8 cellular contexts compared by ENCODE assay signal in genomic region chr1:93844262-93845045, GRCh38. TPM values are rescaled to one million over a fixed set of nuclear protein-coding genes. Genes with fewer than 3 reads are reported as not detected.
A peak's percentile ranks its signal among the peaks of the same experiment; 100 is the strongest.
DNase-seq lines count a peak whose midpoint lies in the region; ATAC-seq and TF ChIP-seq lines count a peak whose summit lies in the region.

No MANE protein-coding gene starts in this region.

- no peak overlapping the region for H3K27ac ChIP-seq in neuronal stem cell (replicated peaks; ENCODE audit: low read length)

- no peak overlapping the region for H3K18ac ChIP-seq in neuronal stem cell (ENCODE audit: low read length)

- DNase-seq in DMS 273 (lab: John Stamatoyannopoulos, UW; ENCODE audit: unreplicated experiment) (peak; percentile 85), HEK293T (ENCODE audit: extremely low spot score) (peak; percentile 69), NCI-H524 (lab: John Stamatoyannopoulos, UW) (peak; percentile 27 to 78), erythroblast (lab: John Stamatoyannopoulos, UW) (peak; percentile 86 to 87), neuronal stem cell (ENCODE audit: low spot score) (peak; percentile 54)
- DNase-seq in activated CD4-positive, alpha-beta T cell treated with anti-CD3 and anti-CD28 coated beads, Interleukin-2, amount 10 ng/mL, durations not matched to agents 24 days and 14 days, result peak; percentile 84

- no peak overlapping the region for H2BK120ac ChIP-seq in neuronal stem cell (ENCODE audit: low read depth, low read length)

- H4K8ac ChIP-seq in neuronal stem cell (ENCODE audit: low read depth, low read length), result no peak overlapping the region

- H3K36me3 Mint-ChIP-seq in activated CD4-positive, alpha-beta T cell treated with anti-CD3 and anti-CD28 coated beads, Interleukin-2, amount 10 ng/mL, durations not matched to agents 24 days and 14 days (ENCODE audit: low read depth), result no peaks in the 10 kb centered on the region

- peaks cover 0 to 4% of the 10 kb centered on the region in 2 donors for H3K4me1 ChIP-seq in neuronal stem cell (ENCODE audit: control insufficient read depth in 2 of 2, insufficient read depth in 1 of 2, low read depth in 1 of 2, low read length in 2 of 2)

- peaks cover 0 to 11% of the 10 kb centered on the region in 2 donors for H3K36me3 ChIP-seq in neuronal stem cell (replicated peaks in 1 of 2; ENCODE audit: control insufficient read depth in 2 of 2, insufficient read depth in 2 of 2, low read length in 2 of 2)

- H4K91ac ChIP-seq in neuronal stem cell (ENCODE audit: low read depth, low read length, poor library complexity), result no peak overlapping the region

- H3K4ac ChIP-seq in neuronal stem cell (ENCODE audit: low read length), result no peak overlapping the region

- H3K14ac ChIP-seq in neuronal stem cell (ENCODE audit: low read length), result no peak overlapping the region

- no peak overlapping the region for H3K4me2 ChIP-seq in neuronal stem cell (ENCODE audit: insufficient read depth, low read length, poor library complexity, severe bottlenecking)

- peaks cover 8% of the 10 kb centered on the region for H3K27me3 Mint-ChIP-seq in activated CD4-positive, alpha-beta T cell treated with anti-CD3 and anti-CD28 coated beads, Interleukin-2, amount 10 ng/mL, durations not matched to agents 24 days and 14 days

- H3K9me3 Mint-ChIP-seq in activated CD4-positive, alpha-beta T cell treated with anti-CD3 and anti-CD28 coated beads, Interleukin-2, amount 10 ng/mL, durations not matched to agents 24 days and 14 days, result no peaks in the 10 kb centered on the region

- H3K4me3 Mint-ChIP-seq in activated CD4-positive, alpha-beta T cell treated with anti-CD3 and anti-CD28 coated beads, Interleukin-2, amount 10 ng/mL, durations not matched to agents 24 days and 14 days, result no peak overlapping the region

- H2BK5ac ChIP-seq in neuronal stem cell (ENCODE audit: low read length), result no peak overlapping the region

- no peak for TF ChIP-seq POLR2A in erythroblast (IDR thresholded peaks at IDR 0.05; ENCODE audit: low read length)

- H2AK5ac ChIP-seq in neuronal stem cell (ENCODE audit: low read depth, low read length), result no peak overlapping the region

- no peak overlapping the region for H3K23ac ChIP-seq in neuronal stem cell (ENCODE audit: low read depth, low read length, poor library complexity)

- peaks cover 0 to 6% of the 10 kb centered on the region in 2 donors for H3K9me3 ChIP-seq in neuronal stem cell (replicated peaks in 1 of 2; ENCODE audit: control insufficient read depth in 2 of 2, insufficient read depth in 1 of 2, low read depth in 1 of 2, low read length in 2 of 2)

- no peak overlapping the region for H3K9ac ChIP-seq in neuronal stem cell (ENCODE audit: low read depth, low read length, poor library complexity)

- no peaks in the 10 kb centered on the region for H3K27me3 ChIP-seq in neuronal stem cell (ENCODE audit: control insufficient read depth in 3 of 3, insufficient read depth in 3 of 3, low read depth in 1 of 3, low read length in 3 of 3)

- H2AFZ ChIP-seq in neuronal stem cell (ENCODE audit: low read length), result no peak overlapping the region

- intact Hi-C loops in activated CD4-positive, alpha-beta T cell treated with anti-CD3 and anti-CD28 coated beads, Interleukin-2, amount 10 ng/mL, durations not matched to agents 24 days and 14 days (cut with micrococcal nuclease), result loop anchor here (1.0 to 10.0 kb wide), 5 partner anchors 215 to 870 kb away; partner anchors contain the start of genes DR1 and MTF2

- H2BK12ac ChIP-seq in neuronal stem cell (ENCODE audit: low read length), result no peak overlapping the region

- WGBS in neuronal stem cell (ENCODE audit: extremely low coverage in 2 of 2, insufficient read length in 2 of 2, insufficient replicate concordance in 1 of 2), 2 donors, result no CpG with 5 or more reads among the region's 8 CpGs

- H3K79me1 ChIP-seq in neuronal stem cell (ENCODE audit: low read depth, low read length), result no peaks in the 10 kb centered on the region

- H3K27ac Mint-ChIP-seq in activated CD4-positive, alpha-beta T cell treated with anti-CD3 and anti-CD28 coated beads, Interleukin-2, amount 10 ng/mL, durations not matched to agents 24 days and 14 days, result peak overlapping the region; percentile 34

- ATAC-seq in HG02588 (IDR thresholded peaks at IDR 0.05; ENCODE audit: unreplicated experiment), result no peak
- ATAC-seq in GM19455 (IDR thresholded peaks at IDR 0.05; ENCODE audit: unreplicated experiment), result no peak

- POLR2A ChIA-PET in HEK293T (lab: Yijun Ruan, JAX), result interaction anchor here (0.7 to 1.1 kb wide), 4 partner anchors 23 to 499 kb away, joined by 3 to 4 read pairs (median 3); partner anchors contain the start of gene DR1

- no peak overlapping the region for H3K4me3 ChIP-seq in neuronal stem cell (ENCODE audit: low read length in 2 of 2)

- CTCF ChIA-PET in HEK293T (lab: Yijun Ruan, JAX), result interaction anchor here (0.6 to 5.4 kb wide), 19 partner anchors 16 to 540 kb away, joined by 3 to 61 read pairs (median 3); no protein-coding TSS in a partner anchor

- H3K4me1 Mint-ChIP-seq in activated CD4-positive, alpha-beta T cell treated with anti-CD3 and anti-CD28 coated beads, Interleukin-2, amount 10 ng/mL, durations not matched to agents 24 days and 14 days, result peaks cover 26% of the 10 kb centered on the region

- no peak overlapping the region for H2BK15ac ChIP-seq in neuronal stem cell (ENCODE audit: low read length)

TF ChIP-seq in HEK293T, 16 proteins besides CTCF, POLR2A, EP300 and RAD21:
- TF ChIP-seq FOXK2 (IDR thresholded peaks at IDR 0.05) (peak; percentile 60; the same call in 1 of the 2 replicates), BHLHE40 (IDR thresholded peaks at IDR 0.05; ENCODE audit: borderline replicate concordance) (no peak), ZNF384 (IDR thresholded peaks at IDR 0.05) (peak; percentile 54)

RNA-seq across cellular contexts. Expression of gene DNTTIP2, which starts 34.6 kb away (rescaled TPM):
- total RNA-seq in activated CD4-positive, alpha-beta T cell treated with anti-CD3 and anti-CD28 coated beads, Interleukin-2, amount 10 ng/mL, durations not matched to agents 24 days and 14 days, result 85.4 and 89.9 TPM in 2 replicates
- polyA plus RNA-seq in neuronal stem cell (2013, experiment 1 of 2), result 62.9 TPM
- polyA plus RNA-seq in neuronal stem cell (2013, experiment 2 of 2), result 64.4 TPM
